ENCODE assay signal across 11 cellular contexts in genomic region chr4:55736605-55737183, GRCh38.
DNase-seq lines count a peak whose midpoint lies in the region; ATAC-seq and TF ChIP-seq lines count a peak whose summit lies in the region.
"Had no signal": no experiment of that assay in that cellular context is flagged by ENCODE, and none has a peak within 500 bp of the region (broad histone marks: within the 10 kb centered on the region; RNA-seq: fewer than 3 reads in every experiment).

No MANE protein-coding gene starts in this region.

- H3F3A ChIP-seq in DOHH2 (ENCODE audit: control insufficient read depth, insufficient read depth), result no peaks in the 10 kb centered on the region

- H3K4me1 Mint-ChIP-seq in activated CD4-positive, alpha-beta T cell treated with anti-CD3 and anti-CD28 coated beads, Interleukin-2, amount 10 ng/mL, durations not matched to agents 7 days and 5 days, result no peaks in the 10 kb centered on the region

- no peak overlapping the region for H3K27ac ChIP-seq in DOHH2 (ENCODE audit: low read depth, low read length)

- H3K4me3 ChIP-seq in DOHH2 (ENCODE audit: low read length) (no peak overlapping the region), astrocyte of the spinal cord (ENCODE audit: low read depth, low read length) (no peak overlapping the region)

- H3K36me3 Mint-ChIP-seq in activated CD4-positive, alpha-beta T cell treated with anti-CD3 and anti-CD28 coated beads, Interleukin-2, amount 10 ng/mL, durations not matched to agents 7 days and 5 days (ENCODE audit: low read depth), result no peaks in the 10 kb centered on the region

- H3K27me3 ChIP-seq in DOHH2 (ENCODE audit: control insufficient read depth, low read length), result 0 out of 2 replicates have a peak, but pooled peaks cover 3% of the 10 kb centered on the region

- TF ChIP-seq CTCF in DOHH2 (IDR thresholded peaks at IDR 0.05; ENCODE audit: low read depth, low read length, poor library complexity, severe bottlenecking) (peak; percentile 57), astrocyte of the spinal cord (IDR thresholded peaks at IDR 0.05; ENCODE audit: low read depth, low read length) (peak; percentile 21)

- CTCF ChIA-PET in activated CD4-positive, alpha-beta T cell treated with anti-CD3 and anti-CD28 coated beads, Interleukin-2, amount 10 ng/mL, durations not matched to agents 7 days and 5 days (lab: Charles Lee), result interaction anchor here (0.7 kb wide), 1 partner anchor 392 kb away, joined by 3 read pairs; no protein-coding TSS in a partner anchor

- ATAC-seq in GM21367 (IDR thresholded peaks at IDR 0.05; ENCODE audit: unreplicated experiment), result no peak

- no peaks in the 10 kb centered on the region for H3K79me2 ChIP-seq in DOHH2 (ENCODE audit: control insufficient read depth, low read length)

- in situ Hi-C loops in KBM-7 (cut with MboI; ENCODE audit: low pct_unique_long_range_greater_than_20kb, low sequenced_read_pairs), result no loop called here
- in situ Hi-C loops in astrocyte of the spinal cord (cut with HindIII; ENCODE audit: low sequenced_read_pairs), result no loop called here

- H3K9me3 ChIP-seq in DOHH2 (ENCODE audit: control insufficient read depth, insufficient read depth, low read length), result no peaks in the 10 kb centered on the region

- POLR2A ChIA-PET in activated CD4-positive, alpha-beta T cell treated with anti-CD3 and anti-CD28 coated beads, Interleukin-2, amount 10 ng/mL, durations not matched to agents 7 days and 5 days (lab: Charles Lee), result no interaction called here

- H3K4me3 Mint-ChIP-seq in activated CD4-positive, alpha-beta T cell treated with anti-CD3 and anti-CD28 coated beads, Interleukin-2, amount 10 ng/mL, durations not matched to agents 7 days and 5 days, result no peak overlapping the region
- H3K4me3 Mint-ChIP-seq: activated T-cell treated with anti-CD3 and anti-CD28 coated beads, Interleukin-2, amount 50 U/mL, for 24 hours had no signal

- DNase-seq in KBM-7 (peak; percentile 30), astrocyte of the spinal cord (ENCODE audit: low read depth, low spot score) (peak; percentile 20), lung microvascular endothelial cell (ENCODE audit: low read depth in 2 of 2) (peak; percentile 5 to 35), globus pallidus (ENCODE audit: low spot score) (no peak)
- DNase-seq in activated CD4-positive, alpha-beta T cell treated with anti-CD3 and anti-CD28 coated beads, Interleukin-2, amount 50 U/mL, for 4 hours, result no peak
- DNase-seq in activated CD4-positive, alpha-beta T cell treated with anti-CD3 and anti-CD28 coated beads, Interleukin-2, amount 10 ng/mL, durations not matched to agents 7 days and 5 days, result no peak
- DNase-seq: activated T-cell treated with anti-CD3 and anti-CD28 coated beads, Interleukin-2, amount 50 U/mL, for 24 hours; MV-4-11; stimulated activated CD4-positive, alpha-beta T cell treated with anti-CD3 and anti-CD28 coated beads, Interleukin-2, amount 100 ng/mL, for 24 hours had no signal

- no peak overlapping the region for H3K27ac Mint-ChIP-seq in activated CD4-positive, alpha-beta T cell treated with anti-CD3 and anti-CD28 coated beads, Interleukin-2, amount 10 ng/mL, durations not matched to agents 7 days and 5 days
- H3K27ac Mint-ChIP-seq: activated T-cell treated with anti-CD3 and anti-CD28 coated beads, Interleukin-2, amount 50 U/mL, for 24 hours had no signal

- H3K36me3 ChIP-seq in DOHH2 (ENCODE audit: control insufficient read depth, low read length), result no peaks in the 10 kb centered on the region

- no peaks in the 10 kb centered on the region for H4K20me1 ChIP-seq in DOHH2 (ENCODE audit: control insufficient read depth, insufficient read depth, low read depth, low read length)

- peaks cover 33% of the 10 kb centered on the region for H3K27me3 Mint-ChIP-seq in activated CD4-positive, alpha-beta T cell treated with anti-CD3 and anti-CD28 coated beads, Interleukin-2, amount 10 ng/mL, durations not matched to agents 7 days and 5 days

- no peaks in the 10 kb centered on the region for H3K9me2 ChIP-seq in DOHH2 (replicated peaks; ENCODE audit: control insufficient read depth, low read length)

- H3K4me2 ChIP-seq in DOHH2 (ENCODE audit: low read length), result no peak overlapping the region

- no peaks in the 10 kb centered on the region for H3K9me3 Mint-ChIP-seq in activated CD4-positive, alpha-beta T cell treated with anti-CD3 and anti-CD28 coated beads, Interleukin-2, amount 10 ng/mL, durations not matched to agents 7 days and 5 days
- H3K9me3 Mint-ChIP-seq: activated T-cell treated with anti-CD3 and anti-CD28 coated beads, Interleukin-2, amount 50 U/mL, for 24 hours had no signal

- H3K4me1 ChIP-seq in DOHH2 (ENCODE audit: control insufficient read depth, low read length), result peaks cover 7% of the 10 kb centered on the region; the same call in 1 of the 2 replicates

Comparison
In these comparisons a context has a peak if more than half of its experiments do, and no peak if none do; other contexts are left out.
1. DNase-seq: peak in KBM-7 (single experiment), astrocyte of the spinal cord (single experiment) and lung microvascular endothelial cell (2 of 2); none in globus pallidus (single experiment), activated CD4-positive, alpha-beta T cell treated with anti-CD3 and anti-CD28 coated beads, Interleukin-2, amount 50 U/mL, for 4 hours (0 of 2) and activated CD4-positive, alpha-beta T cell treated with anti-CD3 and anti-CD28 coated beads, Interleukin-2, amount 10 ng/mL, durations not matched to agents 7 days and 5 days (single experiment).